Comparison of ENCODE assay signal across 9 cellular contexts in genomic region chr2:138503652-138504051, GRCh38. TPM values are rescaled to one million over a fixed set of nuclear protein-coding genes. Genes with fewer than 3 reads are reported as not detected.
DNase-seq lines count a peak whose midpoint lies in the region; ATAC-seq and TF ChIP-seq lines count a peak whose summit lies in the region.
"Had no signal": no experiment of that assay in that cellular context is flagged by ENCODE, and none has a peak within 500 bp of the region (broad histone marks: within the 10 kb centered on the region; RNA-seq: fewer than 3 reads in every experiment).

No MANE protein-coding gene starts in this region.

- ATAC-seq in GM18502 (IDR thresholded peaks at IDR 0.05; ENCODE audit: poor library complexity, unreplicated experiment), result no peak
- no peak for ATAC-seq in HG03108 (IDR thresholded peaks at IDR 0.05; ENCODE audit: unreplicated experiment)

- H3K27ac ChIP-seq in ectodermal cell (ENCODE audit: insufficient read depth, low read depth, low read length, poor library complexity, severe bottlenecking), result no peak overlapping the region
- no peak overlapping the region for H3K27ac ChIP-seq in parathyroid adenoma

- H3K4me3 ChIP-seq in GM08714 (ENCODE audit: low read length), result peak overlapping the region; percentile 95; the same call in 1 of the 2 replicates
- H3K4me3 ChIP-seq in ectodermal cell (ENCODE audit: insufficient read depth, low read depth, low read length), result peak overlapping the region; percentile 75
- H3K4me3 ChIP-seq in parathyroid adenoma (ENCODE audit: low read depth, low read length), result no peak overlapping the region

- H2AFZ ChIP-seq in parathyroid adenoma, result no peak overlapping the region

- H3K27me3 ChIP-seq in ectodermal cell (ENCODE audit: control insufficient read depth, insufficient read depth, low read length, poor library complexity, severe bottlenecking) (no peaks in the 10 kb centered on the region), parathyroid adenoma (ENCODE audit: control insufficient read depth, insufficient read depth, low read length) (no peaks in the 10 kb centered on the region)

- no peak overlapping the region for H3K9ac ChIP-seq in parathyroid adenoma

- H3K36me3 ChIP-seq in ectodermal cell (ENCODE audit: control insufficient read depth, insufficient read depth, low read length), result no peaks in the 10 kb centered on the region
- no peaks in the 10 kb centered on the region for H3K36me3 ChIP-seq in parathyroid adenoma (ENCODE audit: control insufficient read depth, insufficient read depth, low read length)

- TF ChIP-seq CTCF in parathyroid adenoma (IDR thresholded peaks at IDR 0.05), result no peak

- DNase-seq in NCI-H69 (lab: John Stamatoyannopoulos, UW) (peak; percentile 44), NOMO-1 treated with DMSO at 0.1 percent for 48 hours (lab: John Stamatoyannopoulos, UW; ENCODE audit: unreplicated experiment) (no peak), HT-29 (ENCODE audit: low spot score) (no peak)
- DNase-seq: NCI-H2029 treated with DMSO at 0.1 percent for 48 hours had no signal

- no peaks in the 10 kb centered on the region for H3K9me3 ChIP-seq in ectodermal cell (ENCODE audit: control insufficient read depth, low read length)
- H3K9me3 ChIP-seq in parathyroid adenoma (ENCODE audit: control insufficient read depth, low read length), result no peaks in the 10 kb centered on the region

- 29 to 80% methylated on average over 1 to 3 of the region's 3 CpGs for WGBS in ectodermal cell, 2 experiments

- H3K4me1 ChIP-seq in ectodermal cell (ENCODE audit: control insufficient read depth, insufficient read depth, low read length), result peaks cover 7% of the 10 kb centered on the region
- H3K4me1 ChIP-seq in parathyroid adenoma, result peaks cover 4% of the 10 kb centered on the region

- H3K79me2 ChIP-seq in parathyroid adenoma, result peaks cover 24% of the 10 kb centered on the region

- H3K4me2 ChIP-seq in parathyroid adenoma (ENCODE audit: low read length), result peak overlapping the region; percentile 76

RNA-seq across cellular contexts. Expression of gene SPOPL, which starts 2.1 kb away (rescaled TPM):
- polyA plus RNA-seq in ectodermal cell (2013, experiment 1 of 4), result 10.4 TPM
- 12.3 TPM for polyA plus RNA-seq in ectodermal cell (2013, experiment 2 of 4)
- 8.7 TPM for polyA plus RNA-seq in ectodermal cell (2013, experiment 3 of 4)
- 9.8 TPM for polyA plus RNA-seq in ectodermal cell (2013, experiment 4 of 4)
- total RNA-seq in HT-29 (2014; rRNA removed; shearing (Covaris generic)), result 19.0 and 20.4 TPM in 2 replicates
